In genomic region chr15:41511331-41512077, GRCh38 we compare ENCODE assay signal across 14 cellular contexts.
A peak's percentile ranks its signal among the peaks of the same experiment; 100 is the strongest.
DNase-seq lines count a peak whose midpoint lies in the region; ATAC-seq, FAIRE-seq and TF ChIP-seq lines count a peak whose summit lies in the region.
"Had no signal": no experiment of that assay in that cellular context is flagged by ENCODE, and none has a peak within 500 bp of the region (broad histone marks: within the 10 kb centered on the region; RNA-seq: fewer than 3 reads in every experiment).

No MANE protein-coding gene starts in this region.

- H3K4me1 ChIP-seq in BLaER1, result peaks cover 40% of the 10 kb centered on the region
- H3K4me1 ChIP-seq in mucosa of stomach (ENCODE audit: control insufficient read depth, insufficient read depth, low read length), result peaks cover 55% of the 10 kb centered on the region

- H3K27ac ChIP-seq in BLaER1 (no peak overlapping the region), coronary artery (no peak overlapping the region)

- TF ChIP-seq CTCF in GM10266 (IDR thresholded peaks at IDR 0.05; ENCODE audit: control insufficient read depth, insufficient read depth, low read depth, missing control alignments), result no peak
- TF ChIP-seq CTCF in coronary artery (IDR thresholded peaks at IDR 0.05), result no peak

- H3K27me3 Mint-ChIP-seq in stimulated activated memory B cell treated with anti-CD40 and anti-IgM and Interleukin-4, amounts not matched to agents 10 μg/mL and 1 μg/mL and 100 μg/mL, for 72 hours, result peaks cover 21% of the 10 kb centered on the region

- peaks cover 17% of the 10 kb centered on the region for H4K20me1 ChIP-seq in BLaER1

- no peak for FAIRE-seq in RCC 7860 (lab: Jason Lieb, UNC)

- H3K4me1 Mint-ChIP-seq in stimulated activated memory B cell treated with anti-CD40 and anti-IgM and Interleukin-4, amounts not matched to agents 10 μg/mL and 1 μg/mL and 100 μg/mL, for 72 hours, result peaks cover 27% of the 10 kb centered on the region

- H3K9ac ChIP-seq in BLaER1 (no peak overlapping the region), mucosa of stomach (ENCODE audit: low read length) (peak overlapping the region; percentile 64)

- H3K36me3 Mint-ChIP-seq in stimulated activated memory B cell treated with anti-CD40 and anti-IgM and Interleukin-4, amounts not matched to agents 10 μg/mL and 1 μg/mL and 100 μg/mL, for 72 hours, result peaks cover 6% of the 10 kb centered on the region

- H3K27ac Mint-ChIP-seq in stimulated activated memory B cell treated with anti-CD40 and anti-IgM and Interleukin-4, amounts not matched to agents 10 μg/mL and 1 μg/mL and 100 μg/mL, for 72 hours, result no peak overlapping the region
- H3K27ac Mint-ChIP-seq: HFFc6; T-helper 1 cell treated with Interleukin-12 subunit alpha and Interleukin-12 subunit beta and Interleukin-4 antibody, amounts not matched to agents 30 μg/mL and 1 μg/mL, for 36 hours had no signal

- no peak for ATAC-seq in stimulated activated memory B cell treated with anti-CD40 and anti-IgM and Interleukin-4, amounts not matched to agents 10 μg/mL and 1 μg/mL and 100 μg/mL, for 72 hours
- no peak for ATAC-seq in HG03354 (IDR thresholded peaks at IDR 0.05; ENCODE audit: poor library complexity, severe bottlenecking, unreplicated experiment)

- H3K27me3 ChIP-seq in BLaER1, result peaks cover 29% of the 10 kb centered on the region
- peaks cover 22% of the 10 kb centered on the region for H3K27me3 ChIP-seq in mucosa of stomach (ENCODE audit: control insufficient read depth, insufficient read depth, low read length)

- DNase-seq in GM10266 (ENCODE audit: extremely low spot score), result peak; percentile 48
- DNase-seq in coronary artery (ENCODE audit: low spot score), result no peak
- DNase-seq in RCC 7860 (ENCODE audit: low spot score), result no peak
- DNase-seq in T-helper 9 cell, result no peak
- DNase-seq: DND-41; effector CD8-positive, alpha-beta T cell; HFFc6; NCI-H446; stimulated activated naive CD4-positive, alpha-beta T cell treated with Interleukin-2 at 50 U/mL for 16 hours had no signal

- H3K4me3 ChIP-seq in BLaER1 (peak overlapping the region; percentile 61), coronary artery (peak overlapping the region; percentile 70), mucosa of stomach (ENCODE audit: low read length) (peak overlapping the region; percentile 8)

- H3K36me3 ChIP-seq in BLaER1 (0 out of 2 replicates have a peak, but pooled peaks cover 2% of the 10 kb centered on the region), mucosa of stomach (ENCODE audit: control insufficient read depth, insufficient read depth, low read length) (no peaks in the 10 kb centered on the region)

- no peak overlapping the region for H3K4me3 Mint-ChIP-seq in stimulated activated memory B cell treated with anti-CD40 and anti-IgM and Interleukin-4, amounts not matched to agents 10 μg/mL and 1 μg/mL and 100 μg/mL, for 72 hours
- H3K4me3 Mint-ChIP-seq: HFFc6 had no signal

- no peaks in the 10 kb centered on the region for H3K9me3 Mint-ChIP-seq in stimulated activated memory B cell treated with anti-CD40 and anti-IgM and Interleukin-4, amounts not matched to agents 10 μg/mL and 1 μg/mL and 100 μg/mL, for 72 hours
- H3K9me3 Mint-ChIP-seq: HFFc6; T-helper 1 cell treated with Interleukin-12 subunit alpha and Interleukin-12 subunit beta and Interleukin-4 antibody, amounts not matched to agents 30 μg/mL and 1 μg/mL, for 36 hours had no signal

- H3K4me2 ChIP-seq in BLaER1, result peak overlapping the region; percentile 100

- H3K9me3 ChIP-seq in BLaER1 (no peaks in the 10 kb centered on the region), mucosa of stomach (ENCODE audit: control insufficient read depth, low read length) (no peaks in the 10 kb centered on the region)

Comparison
In these comparisons a context has a peak if more than half of its experiments do, and no peak if none do; other contexts are left out.
1. H3K4me3 ChIP-seq: peak in every context shown above with its lines; median percentile 70 in coronary artery; 61 in BLaER1; 8 in mucosa of stomach.